ENCODE assay signal across 8 cellular contexts in genomic region chr15:44662478-44663409, GRCh38. TPM values are rescaled to one million over a fixed set of nuclear protein-coding genes. Genes with fewer than 3 reads are reported as not detected.
A peak's percentile ranks its signal among the peaks of the same experiment; 100 is the strongest.
DNase-seq lines count a peak whose midpoint lies in the region; ATAC-seq and TF ChIP-seq lines count a peak whose summit lies in the region.

No MANE protein-coding gene starts in this region.

- TF ChIP-seq CTCF in SK-N-SH (IDR thresholded peaks at IDR 0.05) (no peak), heart left ventricle (IDR thresholded peaks at IDR 0.05) (no peak), progenitor cell of endocrine pancreas (IDR thresholded peaks at IDR 0.05; ENCODE audit: unreplicated experiment) (no peak)

- H3K36me3 ChIP-seq in SK-N-SH (replicated peaks in 1 of 2; ENCODE audit: control insufficient read depth in 1 of 2, insufficient read depth in 2 of 2, low read length in 1 of 2), result peaks cover 17 to 24% of the 10 kb centered on the region in 2 experiments
- peaks cover 0 to 31% (median 25%) of the 10 kb centered on the region in 9 donors for H3K36me3 ChIP-seq in heart left ventricle
- peaks cover 2% of the 10 kb centered on the region for H3K36me3 ChIP-seq in urinary bladder (ENCODE audit: insufficient read depth)

- peak overlapping the region; percentile 86 for H3K4me3 ChIP-seq in Jurkat, Clone E6-1 (ENCODE audit: low read length)
- H3K4me3 ChIP-seq in SK-N-SH (ENCODE audit: low read depth in 2 of 2, low read length in 1 of 2) (peak overlapping the region; percentile 90 to 95), heart left ventricle (peak overlapping the region; percentile 69 to 99 (median 93)), urinary bladder (ENCODE audit: low read depth, low read length) (peak overlapping the region; percentile 61)

- H3K4me2 ChIP-seq in SK-N-SH, result peak overlapping the region; percentile 85

- H3K27ac ChIP-seq in SK-N-SH (ENCODE audit: low read depth in 2 of 2, low read length in 1 of 2) (peak overlapping the region; percentile 84 to 93), heart left ventricle (peak overlapping the region; percentile 91 to 99 (median 97)), urinary bladder (ENCODE audit: low read depth) (peak overlapping the region; percentile 92)

- H3K79me2 ChIP-seq in SK-N-SH (ENCODE audit: insufficient read depth), result peaks cover 32% of the 10 kb centered on the region

- no peaks in the 10 kb centered on the region for H3K9me3 Mint-ChIP-seq in activated naive CD4-positive, alpha-beta T cell treated with anti-CD3 and anti-CD28 coated beads, Interleukin-2, amount 50 U/mL, for 72 hours
- H3K9me3 Mint-ChIP-seq in progenitor cell of endocrine pancreas (ENCODE audit: low read depth), result no peaks in the 10 kb centered on the region

- POLR2A ChIA-PET in SK-N-SH (lab: Yijun Ruan, JAX), result interaction anchor here (0.6 to 3.0 kb wide), 13 partner anchors 15 to 1318 kb away, joined by 3 to 22 read pairs (median 4); partner anchors contain the start of genes B2M, EIF3J, PATL2 and TRIM69

- TF ChIP-seq EP300 in SK-N-SH (IDR thresholded peaks at IDR 0.05; ENCODE audit: borderline replicate concordance in 1 of 2, low read depth in 1 of 2, low read length in 1 of 2), result no peak

- H3K27me3 Mint-ChIP-seq in progenitor cell of endocrine pancreas, result peaks cover 6% of the 10 kb centered on the region

- ATAC-seq in GM21717 (IDR thresholded peaks at IDR 0.05; ENCODE audit: unreplicated experiment) (peak; percentile 56), heart left ventricle (peak; percentile 36 to 77 (median 71))
- peak; percentile 55 to 73 for ATAC-seq in activated naive CD4-positive, alpha-beta T cell treated with anti-CD3 and anti-CD28 coated beads, Interleukin-2, amount 50 U/mL, for 72 hours

- H3K9me3 ChIP-seq in SK-N-SH, result no peaks in the 10 kb centered on the region
- no peaks in the 10 kb centered on the region for H3K9me3 ChIP-seq in heart left ventricle

- no peaks in the 10 kb centered on the region for H4K20me1 ChIP-seq in SK-N-SH (ENCODE audit: insufficient read depth)

- intact Hi-C loops in heart left ventricle (cut with DNase I), result loop anchor here in 9 of 10 donors (1.0 to 5.0 kb wide), 7 partner anchors 48 to 76 kb away; partner anchors contain the start of genes B2M (in 5 of the 9), PATL2 (in 5 of the 9) and TRIM69 (in 4 of the 9)

- H3F3A ChIP-seq in SK-N-SH (replicated peaks; ENCODE audit: insufficient read depth), result peaks cover 3% of the 10 kb centered on the region

- H3K27me3 ChIP-seq in SK-N-SH (ENCODE audit: insufficient read depth) (no peaks in the 10 kb centered on the region), heart left ventricle (no peaks in the 10 kb centered on the region)

- peak overlapping the region; percentile 96 to 97 for H3K27ac Mint-ChIP-seq in activated naive CD4-positive, alpha-beta T cell treated with anti-CD3 and anti-CD28 coated beads, Interleukin-2, amount 50 U/mL, for 72 hours
- peak overlapping the region; percentile 98 for H3K27ac Mint-ChIP-seq in progenitor cell of endocrine pancreas

- H3K4me1 ChIP-seq in SK-N-SH (ENCODE audit: control insufficient read depth in 1 of 2, insufficient read depth in 2 of 2, low read depth in 1 of 2, low read length in 1 of 2) (peaks cover 7% of the 10 kb centered on the region in 2 experiments; a peak in 3 of 4 replicates), heart left ventricle (peaks cover 0 to 49% (median 15%) of the 10 kb centered on the region in 12 donors), urinary bladder (ENCODE audit: insufficient read depth) (no peaks in the 10 kb centered on the region)

- no peak for TF ChIP-seq POLR2A in heart left ventricle (IDR thresholded peaks at IDR 0.05)

- DNase-seq in DMS53 (lab: John Stamatoyannopoulos, UW) (peak; percentile 86), SK-N-SH (peak; percentile 71), heart left ventricle (peak; percentile 62 to 84 (median 68)), progenitor cell of endocrine pancreas (ENCODE audit: low spot score, unreplicated experiment) (peak; percentile 45)
- peak; percentile 52 for DNase-seq in Jurkat, Clone E6-1 (ENCODE audit: low read depth, low spot score)
- peak; percentile 79 to 81 for DNase-seq in activated naive CD4-positive, alpha-beta T cell treated with anti-CD3 and anti-CD28 coated beads, Interleukin-2, amount 50 U/mL, for 72 hours (ENCODE audit: low spot score in 2 of 2)

- H2AFZ ChIP-seq in SK-N-SH (ENCODE audit: low read depth), result peak overlapping the region; percentile 88

- no peaks in the 10 kb centered on the region for H3K9me2 ChIP-seq in SK-N-SH

- peak overlapping the region; percentile 92 for H3K9ac ChIP-seq in SK-N-SH

- 7% methylated on average over 19 of the region's 34 CpGs for WGBS in SK-N-SH (ENCODE audit: low lambda C conversion rate)
- WGBS in heart left ventricle, 4 donors, result 10 to 18% (median 10%) methylated on average over 19 to 34 of the region's 34 CpGs
- 10% methylated on average over 34 of the region's 34 CpGs for WGBS in urinary bladder

- peaks cover 8% of the 10 kb centered on the region for H3K4me1 Mint-ChIP-seq in progenitor cell of endocrine pancreas (ENCODE audit: low read depth)

- H3K36me3 Mint-ChIP-seq in activated naive CD4-positive, alpha-beta T cell treated with anti-CD3 and anti-CD28 coated beads, Interleukin-2, amount 50 U/mL, for 72 hours, result peaks cover 10 to 14% of the 10 kb centered on the region in 2 donors
- peaks cover 5% of the 10 kb centered on the region for H3K36me3 Mint-ChIP-seq in progenitor cell of endocrine pancreas (ENCODE audit: insufficient read depth)

- H3K4me3 Mint-ChIP-seq in progenitor cell of endocrine pancreas (ENCODE audit: low read depth), result peak overlapping the region; percentile 96

- TF ChIP-seq RAD21 in SK-N-SH (IDR thresholded peaks at IDR 0.05; ENCODE audit: low read length), result no peak

- CTCF ChIA-PET in SK-N-SH (lab: Yijun Ruan, JAX), result interaction anchor here (0.6 to 3.4 kb wide), 24 partner anchors 8 to 812 kb away, joined by 3 to 66 read pairs (median 4); partner anchors contain the start of genes B2M, PATL2 and TRIM69

TF ChIP-seq in SK-N-SH, 30 proteins besides CTCF, POLR2A, EP300 and RAD21:
- peak; percentile 5; the same call in 1 of the 2 replicates for TF ChIP-seq GATA2 (CRISPR knock-in tag; IDR thresholded peaks at IDR 0.05)
- TF ChIP-seq MXI1 (IDR thresholded peaks at IDR 0.05; ENCODE audit: low read depth, low read length), result peak; percentile 85
- TF ChIP-seq RCOR1 (IDR thresholded peaks at IDR 0.05; ENCODE audit: low read length), result no peak

RNA-seq across cellular contexts. Expression of gene SPG11, which starts 0.7 kb away (rescaled TPM):
- polyA plus RNA-seq in Jurkat, Clone E6-1 (2012; ENCODE audit: insufficient read depth, insufficient read length), result 34.8 TPM
- polyA plus RNA-seq in SK-N-SH (2012; rRNA removed) (36.3 and 48.7 TPM in 2 replicates), heart left ventricle (10 to 100 TPM; 17.5 to 24.1 TPM), urinary bladder (30.7 TPM)
- 23.3 and 28.3 TPM in 2 replicates for polyA plus RNA-seq in SK-N-SH (2012; cell fraction: cytosol; rRNA removed)
- 126 and 140 TPM in 2 replicates for polyA plus RNA-seq in SK-N-SH (2012; cell fraction: nucleus; rRNA removed)
- 10 to 100 TPM; 90.9 to 99.3 TPM for total RNA-seq in activated naive CD4-positive, alpha-beta T cell treated with anti-CD3 and anti-CD28 coated beads, Interleukin-2, amount 50 U/mL, for 72 hours
- total RNA-seq in heart left ventricle (10 to 100 TPM; 35.4 to 69.4 (median 48.8) TPM), progenitor cell of endocrine pancreas (90.6 and 96.4 TPM in 2 replicates), urinary bladder (136 TPM)

RNA-seq across cellular contexts. Expression of gene PATL2, which starts 48.4 kb away (rescaled TPM):
- polyA plus RNA-seq in Jurkat, Clone E6-1 (2012; ENCODE audit: insufficient read depth, insufficient read length), result 1.7 TPM
- 0.13 and 0.31 TPM in 2 replicates for polyA plus RNA-seq in SK-N-SH (2012; rRNA removed)
- 0.01 and 0.04 TPM in 2 replicates for polyA plus RNA-seq in SK-N-SH (2012; cell fraction: cytosol; rRNA removed)
- 1.1 and 1.7 TPM in 2 replicates for polyA plus RNA-seq in SK-N-SH (2012; cell fraction: nucleus; rRNA removed)
- 10 to 100 TPM; 12.4 to 30.7 TPM for total RNA-seq in activated naive CD4-positive, alpha-beta T cell treated with anti-CD3 and anti-CD28 coated beads, Interleukin-2, amount 50 U/mL, for 72 hours
- 1 to 10 TPM in 7 of 9 donors, under 1 TPM in 1, not detected in 1; 0.49 to 4.2 (median 2.6) TPM for total RNA-seq in heart left ventricle
- polyA plus RNA-seq in heart left ventricle, result 1 to 10 TPM in 1 of 2 donors, under 1 TPM in 1; 0.44 to 3.3 TPM
- total RNA-seq in progenitor cell of endocrine pancreas, result 0.73 TPM in 1 of 2 replicates, not detected in the other
- 1.7 TPM for total RNA-seq in urinary bladder
- polyA plus RNA-seq in urinary bladder, result 0.57 TPM

RNA-seq across cellular contexts. Expression of gene B2M, which starts 48.6 kb away (rescaled TPM):
- polyA plus RNA-seq in Jurkat, Clone E6-1 (2012; ENCODE audit: insufficient read depth, insufficient read length), result 1,962 TPM
- polyA plus RNA-seq in SK-N-SH (2012; rRNA removed) (1,193 and 2,153 TPM in 2 replicates), heart left ventricle (1,000 to 10,000 TPM in 1 of 2 donors, 100 to 1,000 TPM in 1; 808 to 1,959 TPM), urinary bladder (3,964 TPM)
- 2,055 and 2,105 TPM in 2 replicates for polyA plus RNA-seq in SK-N-SH (2012; cell fraction: cytosol; rRNA removed)
- polyA plus RNA-seq in SK-N-SH (2012; cell fraction: nucleus; rRNA removed), result 408 and 638 TPM in 2 replicates
- 1,000 to 10,000 TPM; 4,139 to 6,333 TPM for total RNA-seq in activated naive CD4-positive, alpha-beta T cell treated with anti-CD3 and anti-CD28 coated beads, Interleukin-2, amount 50 U/mL, for 72 hours
- total RNA-seq in heart left ventricle (1,000 to 10,000 TPM; 1,033 to 5,448 (median 1,200) TPM), progenitor cell of endocrine pancreas (133 and 139 TPM in 2 replicates), urinary bladder (1,910 TPM)

Comparison
In these comparisons a context has a peak if more than half of its experiments do, and no peak if none do; other contexts are left out.
1. Peak in every context shown above with its lines: DNase-seq, ATAC-seq, H3K4me3 ChIP-seq and H3K27ac ChIP-seq.